ENCODE assay signal across 1 cellular context in the genomic region with DNA sequence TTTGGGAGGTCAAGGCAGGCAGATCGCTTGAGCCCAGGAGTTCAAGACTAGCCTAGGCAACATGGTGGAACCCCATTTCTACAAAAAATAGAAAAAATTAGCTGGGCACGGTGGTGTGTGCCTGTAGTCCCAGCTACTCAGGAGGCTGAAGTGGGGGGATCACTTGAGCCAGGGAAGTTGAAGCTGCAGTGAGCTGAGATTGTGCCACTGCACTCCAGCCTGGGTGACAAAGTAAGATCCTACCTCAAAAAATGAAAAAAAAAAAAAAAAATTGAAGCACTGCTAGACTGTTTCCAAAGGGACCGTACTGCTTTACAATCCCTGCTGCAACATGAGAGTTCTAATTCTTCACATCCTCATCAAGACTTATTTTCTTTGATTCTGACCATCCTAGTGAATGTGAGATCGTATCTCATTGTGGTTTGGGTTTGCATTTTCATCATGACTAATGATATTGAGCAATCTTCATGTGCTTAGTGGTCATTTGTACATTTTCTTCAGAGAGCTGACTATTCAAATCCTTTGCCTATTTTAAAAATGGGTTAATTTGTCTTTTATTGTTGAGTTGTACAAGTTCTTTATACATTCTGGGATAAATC.
TF ChIP-seq lines count a peak whose summit lies in the region.

No MANE protein-coding gene starts in this region.

TF ChIP-seq in HEK293, 187 proteins besides CTCF, POLR2A, EP300 and RAD21 (continued from another document):
- TF ChIP-seq, protein P1, sequence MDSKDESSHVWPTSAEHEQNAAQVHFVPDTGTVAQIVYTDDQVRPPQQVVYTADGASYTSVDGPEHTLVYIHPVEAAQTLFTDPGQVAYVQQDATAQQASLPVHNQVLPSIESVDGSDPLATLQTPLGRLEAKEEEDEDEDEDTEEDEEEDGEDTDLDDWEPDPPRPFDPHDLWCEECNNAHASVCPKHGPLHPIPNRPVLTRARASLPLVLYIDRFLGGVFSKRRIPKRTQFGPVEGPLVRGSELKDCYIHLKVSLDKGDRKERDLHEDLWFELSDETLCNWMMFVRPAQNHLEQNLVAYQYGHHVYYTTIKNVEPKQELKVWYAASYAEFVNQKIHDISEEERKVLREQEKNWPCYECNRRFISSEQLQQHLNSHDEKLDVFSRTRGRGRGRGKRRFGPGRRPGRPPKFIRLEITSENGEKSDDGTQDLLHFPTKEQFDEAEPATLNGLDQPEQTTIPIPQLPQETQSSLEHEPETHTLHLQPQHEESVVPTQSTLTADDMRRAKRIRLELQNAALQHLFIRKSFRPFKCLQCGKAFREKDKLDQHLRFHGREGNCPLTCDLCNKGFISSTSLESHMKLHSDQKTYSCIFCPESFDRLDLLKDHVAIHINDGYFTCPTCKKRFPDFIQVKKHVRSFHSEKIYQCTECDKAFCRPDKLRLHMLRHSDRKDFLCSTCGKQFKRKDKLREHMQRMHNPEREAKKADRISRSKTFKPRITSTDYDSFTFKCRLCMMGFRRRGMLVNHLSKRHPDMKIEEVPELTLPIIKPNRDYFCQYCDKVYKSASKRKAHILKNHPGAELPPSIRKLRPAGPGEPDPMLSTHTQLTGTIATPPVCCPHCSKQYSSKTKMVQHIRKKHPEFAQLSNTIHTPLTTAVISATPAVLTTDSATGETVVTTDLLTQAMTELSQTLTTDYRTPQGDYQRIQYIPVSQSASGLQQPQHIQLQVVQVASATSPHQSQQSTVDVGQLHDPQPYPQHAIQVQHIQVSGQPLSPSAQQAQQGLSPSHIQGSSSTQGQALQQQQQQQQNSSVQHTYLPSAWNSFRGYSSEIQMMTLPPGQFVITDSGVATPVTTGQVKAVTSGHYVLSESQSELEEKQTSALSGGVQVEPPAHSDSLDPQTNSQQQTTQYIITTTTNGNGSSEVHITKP (tag by site-specific recombination; IDR thresholded peaks at IDR 0.05) = peak; percentile 40; the same call in 1 of the 2 replicates
- TF ChIP-seq ZNF548 (tag by site-specific recombination; IDR thresholded peaks at IDR 0.05) = no peak
TF ChIP-seq in HEK293: peak in this region for 5.
